In genomic region chr2:98936917-98937351, GRCh38 we compare ENCODE assay signal across 8 cellular contexts. TPM values are rescaled to one million over a fixed set of nuclear protein-coding genes. Genes with fewer than 3 reads are reported as not detected.
DNase-seq lines count a peak whose midpoint lies in the region; ATAC-seq, FAIRE-seq and TF ChIP-seq lines count a peak whose summit lies in the region.

No MANE protein-coding gene starts in this region.

- peak overlapping the region; percentile 59 for H3K4me3 Mint-ChIP-seq in endothelial cell (ENCODE audit: unreplicated experiment)

- no peaks in the 10 kb centered on the region for H3K27me3 ChIP-seq in pancreas

- H3K9me3 Mint-ChIP-seq in endothelial cell (ENCODE audit: unreplicated experiment) = no peaks in the 10 kb centered on the region

- intact Hi-C loops in pancreas (cut with DNase I) = no loop called here

- H3K36me3 Mint-ChIP-seq in endothelial cell (ENCODE audit: low read depth, unreplicated experiment) = peaks cover 5% of the 10 kb centered on the region

- H3K9me3 ChIP-seq in pancreas = no peaks in the 10 kb centered on the region

- TF ChIP-seq CTCF in endothelial cell (IDR thresholded peaks at IDR 0.05; ENCODE audit: unreplicated experiment) (no peak), pancreas (IDR thresholded peaks at IDR 0.05) (no peak), D721Med (IDR thresholded peaks at IDR 0.05; ENCODE audit: insufficient read depth, missing control alignments) (no peak)

- peak; percentile 43 for DNase-seq in DMS153 (lab: John Stamatoyannopoulos, UW)
- peak; percentile 60 for DNase-seq in NCI-H2107 treated with DMSO at 0.1 percent for 48 hours (lab: John Stamatoyannopoulos, UW; ENCODE audit: unreplicated experiment)
- DNase-seq in endothelial cell (ENCODE audit: low spot score) = peak; percentile 22
- DNase-seq in pancreas = peak in 1 of 6 donors; percentile 69
- DNase-seq in stimulated activated CD4-positive, alpha-beta T cell treated with anti-CD3 and anti-CD28 coated beads, Interleukin-4, amount 100 ng/mL, for 1 hour = no peak
- DNase-seq in D721Med (ENCODE audit: insufficient read length, low spot score) = no peak
- DNase-seq in SW 1271 (lab: John Stamatoyannopoulos, UW) = no peak

- H3K27ac Mint-ChIP-seq in endothelial cell (ENCODE audit: unreplicated experiment) = no peak overlapping the region

- peak; percentile 29 to 60 (median 38) for ATAC-seq in pancreas
- ATAC-seq in GM21529 (IDR thresholded peaks at IDR 0.05; ENCODE audit: unreplicated experiment) = no peak

- no peaks in the 10 kb centered on the region for H3K4me1 ChIP-seq in pancreas

- 35 to 40% methylated on average over 48 to 49 of the region's 49 CpGs for WGBS in pancreas, 2 donors

- H3K36me3 ChIP-seq in pancreas = no peaks in the 10 kb centered on the region

- H3K27me3 Mint-ChIP-seq in endothelial cell (ENCODE audit: unreplicated experiment) = peaks cover 10% of the 10 kb centered on the region

- FAIRE-seq in pancreas (lab: Jason Lieb, UNC) = no peak
- FAIRE-seq in D721Med (lab: Jason Lieb, UNC) = no peak

- peak overlapping the region in 2 of 4 donors; percentile 26 to 28 for H3K27ac ChIP-seq in pancreas

- H3K4me3 ChIP-seq in pancreas = peak overlapping the region in 3 of 4 donors; percentile 43 to 71 (median 53)

- peaks cover 5% of the 10 kb centered on the region for H3K4me1 Mint-ChIP-seq in endothelial cell (ENCODE audit: unreplicated experiment)

RNA-seq across cellular contexts. Expression of gene CRACDL, which starts 0.9 kb away (rescaled TPM):
- total RNA-seq in endothelial cell (ENCODE audit: unreplicated experiment) = 3.3 TPM
- total RNA-seq in pancreas = 10 to 100 TPM in 1 of 6 donors, 1 to 10 TPM in 5; 4.1 to 11.0 (median 6.2) TPM
- 1 to 10 TPM; 3.6 to 5.3 TPM for polyA plus RNA-seq in pancreas

Comparison
In these comparisons a context has a peak if more than half of its experiments do, and no peak if none do; other contexts are left out.
1. DNase-seq: peak in DMS153 (single experiment), NCI-H2107 treated with DMSO at 0.1 percent for 48 hours (single experiment) and endothelial cell (single experiment); none in stimulated activated CD4-positive, alpha-beta T cell treated with anti-CD3 and anti-CD28 coated beads, Interleukin-4, amount 100 ng/mL, for 1 hour (single experiment), D721Med (single experiment) and SW 1271 (0 of 2).